Comparison of ENCODE assay signal across 26 cellular contexts in genomic region chr4:44908565-44908964, GRCh38.
"Had no signal": no experiment of that assay in that cellular context is flagged by ENCODE, and none has a peak within 500 bp of the region (broad histone marks: within the 10 kb centered on the region; RNA-seq: fewer than 3 reads in every experiment).

No MANE protein-coding gene starts in this region.

- H3K27me3 ChIP-seq: colonic mucosa, esophagus squamous epithelium, gastrocnemius medialis, heart right ventricle, left lung had no signal

- DNase-seq: colonic mucosa; cortex of kidney; effector CD8-positive, alpha-beta T cell; effector memory CD8-positive, alpha-beta T cell; endodermal cell; erythroblast; esophagus squamous epithelium; foreskin fibroblast; foreskin melanocyte; gastrocnemius medialis; glutamatergic neuron; head of caudate nucleus; heart right ventricle; hippocampal formation; left cardiac atrium; left lung; left ventricle myocardium superior; lower lobe of right lung; mesenchymal stem cell; mucosa of descending colon; naive B cell had no signal

- FAIRE-seq: endometrium, islet of Langerhans, keratinocyte had no signal

- H3K27ac ChIP-seq: colonic mucosa, epithelial cell of prostate, esophagus squamous epithelium, gastrocnemius medialis, heart right ventricle, left lung, lower lobe of right lung had no signal

- ATAC-seq: effector memory CD8-positive, alpha-beta T cell; esophagus mucosa; gastrocnemius medialis; heart right ventricle; left cardiac atrium; left lung; left ventricle myocardium superior; lower lobe of right lung; mucosa of descending colon had no signal

- H3K4me3 ChIP-seq: colonic mucosa, esophagus squamous epithelium, gastrocnemius medialis, heart right ventricle, left lung, lower lobe of right lung, mucosa of descending colon had no signal

- H3K4me1 ChIP-seq: colonic mucosa, esophagus squamous epithelium, gastrocnemius medialis, heart right ventricle, left lung, lower lobe of right lung had no signal

- H3K9me3 ChIP-seq: colonic mucosa, esophagus squamous epithelium, gastrocnemius medialis, heart right ventricle, left lung, lower lobe of right lung, mucosa of descending colon had no signal

- H3K36me3 ChIP-seq: colonic mucosa, esophagus squamous epithelium, gastrocnemius medialis, heart right ventricle, left lung, lower lobe of right lung had no signal
